Comparison of ENCODE assay signal across 2 cellular contexts in the genomic region with DNA sequence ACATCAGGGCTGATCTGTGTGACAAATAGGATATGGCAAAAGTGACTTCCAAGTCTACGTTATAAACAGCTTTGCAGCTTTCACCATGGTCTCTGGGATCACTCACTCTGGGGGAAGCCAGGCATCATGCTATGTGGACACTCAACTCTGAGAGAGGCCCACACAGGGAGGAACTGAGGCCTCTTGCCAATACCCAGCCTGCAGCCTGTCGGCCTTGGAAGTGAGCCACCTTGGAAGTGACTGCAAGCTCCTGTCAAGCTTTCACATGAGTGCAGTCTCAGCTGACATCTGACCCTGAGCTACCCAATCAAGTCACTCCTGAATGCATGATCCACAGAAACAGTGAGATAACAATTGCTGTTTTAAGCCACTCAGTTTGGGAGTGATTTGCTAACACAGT.
TF ChIP-seq lines count a peak whose summit lies in the region.

No MANE protein-coding gene starts in this region.

TF ChIP-seq in GM23338, 12 proteins besides CTCF, POLR2A, EP300 and RAD21 (continued from another document):
- TF ChIP-seq NANOG (IDR thresholded peaks at IDR 0.05; ENCODE audit: borderline replicate concordance) (no peak), JUNB (IDR thresholded peaks at IDR 0.05; ENCODE audit: unreplicated experiment) (no peak), ZNF114 (CRISPR knock-in tag; IDR thresholded peaks at IDR 0.05) (no peak), EZH2 (IDR thresholded peaks at IDR 0.05; ENCODE audit: low read depth, unreplicated experiment) (no peak), STAT1 (IDR thresholded peaks at IDR 0.05; ENCODE audit: unreplicated experiment) (no peak)
- TF ChIP-seq, protein P1, sequence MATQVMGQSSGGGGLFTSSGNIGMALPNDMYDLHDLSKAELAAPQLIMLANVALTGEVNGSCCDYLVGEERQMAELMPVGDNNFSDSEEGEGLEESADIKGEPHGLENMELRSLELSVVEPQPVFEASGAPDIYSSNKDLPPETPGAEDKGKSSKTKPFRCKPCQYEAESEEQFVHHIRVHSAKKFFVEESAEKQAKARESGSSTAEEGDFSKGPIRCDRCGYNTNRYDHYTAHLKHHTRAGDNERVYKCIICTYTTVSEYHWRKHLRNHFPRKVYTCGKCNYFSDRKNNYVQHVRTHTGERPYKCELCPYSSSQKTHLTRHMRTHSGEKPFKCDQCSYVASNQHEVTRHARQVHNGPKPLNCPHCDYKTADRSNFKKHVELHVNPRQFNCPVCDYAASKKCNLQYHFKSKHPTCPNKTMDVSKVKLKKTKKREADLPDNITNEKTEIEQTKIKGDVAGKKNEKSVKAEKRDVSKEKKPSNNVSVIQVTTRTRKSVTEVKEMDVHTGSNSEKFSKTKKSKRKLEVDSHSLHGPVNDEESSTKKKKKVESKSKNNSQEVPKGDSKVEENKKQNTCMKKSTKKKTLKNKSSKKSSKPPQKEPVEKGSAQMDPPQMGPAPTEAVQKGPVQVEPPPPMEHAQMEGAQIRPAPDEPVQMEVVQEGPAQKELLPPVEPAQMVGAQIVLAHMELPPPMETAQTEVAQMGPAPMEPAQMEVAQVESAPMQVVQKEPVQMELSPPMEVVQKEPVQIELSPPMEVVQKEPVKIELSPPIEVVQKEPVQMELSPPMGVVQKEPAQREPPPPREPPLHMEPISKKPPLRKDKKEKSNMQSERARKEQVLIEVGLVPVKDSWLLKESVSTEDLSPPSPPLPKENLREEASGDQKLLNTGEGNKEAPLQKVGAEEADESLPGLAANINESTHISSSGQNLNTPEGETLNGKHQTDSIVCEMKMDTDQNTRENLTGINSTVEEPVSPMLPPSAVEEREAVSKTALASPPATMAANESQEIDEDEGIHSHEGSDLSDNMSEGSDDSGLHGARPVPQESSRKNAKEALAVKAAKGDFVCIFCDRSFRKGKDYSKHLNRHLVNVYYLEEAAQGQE (IDR thresholded peaks at IDR 0.05; ENCODE audit: unreplicated experiment) = no peak
- TF ChIP-seq, protein P2, sequence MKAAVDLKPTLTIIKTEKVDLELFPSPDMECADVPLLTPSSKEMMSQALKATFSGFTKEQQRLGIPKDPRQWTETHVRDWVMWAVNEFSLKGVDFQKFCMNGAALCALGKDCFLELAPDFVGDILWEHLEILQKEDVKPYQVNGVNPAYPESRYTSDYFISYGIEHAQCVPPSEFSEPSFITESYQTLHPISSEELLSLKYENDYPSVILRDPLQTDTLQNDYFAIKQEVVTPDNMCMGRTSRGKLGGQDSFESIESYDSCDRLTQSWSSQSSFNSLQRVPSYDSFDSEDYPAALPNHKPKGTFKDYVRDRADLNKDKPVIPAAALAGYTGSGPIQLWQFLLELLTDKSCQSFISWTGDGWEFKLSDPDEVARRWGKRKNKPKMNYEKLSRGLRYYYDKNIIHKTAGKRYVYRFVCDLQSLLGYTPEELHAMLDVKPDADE (IDR thresholded peaks at IDR 0.05) = no peak
- TF ChIP-seq, protein P3, sequence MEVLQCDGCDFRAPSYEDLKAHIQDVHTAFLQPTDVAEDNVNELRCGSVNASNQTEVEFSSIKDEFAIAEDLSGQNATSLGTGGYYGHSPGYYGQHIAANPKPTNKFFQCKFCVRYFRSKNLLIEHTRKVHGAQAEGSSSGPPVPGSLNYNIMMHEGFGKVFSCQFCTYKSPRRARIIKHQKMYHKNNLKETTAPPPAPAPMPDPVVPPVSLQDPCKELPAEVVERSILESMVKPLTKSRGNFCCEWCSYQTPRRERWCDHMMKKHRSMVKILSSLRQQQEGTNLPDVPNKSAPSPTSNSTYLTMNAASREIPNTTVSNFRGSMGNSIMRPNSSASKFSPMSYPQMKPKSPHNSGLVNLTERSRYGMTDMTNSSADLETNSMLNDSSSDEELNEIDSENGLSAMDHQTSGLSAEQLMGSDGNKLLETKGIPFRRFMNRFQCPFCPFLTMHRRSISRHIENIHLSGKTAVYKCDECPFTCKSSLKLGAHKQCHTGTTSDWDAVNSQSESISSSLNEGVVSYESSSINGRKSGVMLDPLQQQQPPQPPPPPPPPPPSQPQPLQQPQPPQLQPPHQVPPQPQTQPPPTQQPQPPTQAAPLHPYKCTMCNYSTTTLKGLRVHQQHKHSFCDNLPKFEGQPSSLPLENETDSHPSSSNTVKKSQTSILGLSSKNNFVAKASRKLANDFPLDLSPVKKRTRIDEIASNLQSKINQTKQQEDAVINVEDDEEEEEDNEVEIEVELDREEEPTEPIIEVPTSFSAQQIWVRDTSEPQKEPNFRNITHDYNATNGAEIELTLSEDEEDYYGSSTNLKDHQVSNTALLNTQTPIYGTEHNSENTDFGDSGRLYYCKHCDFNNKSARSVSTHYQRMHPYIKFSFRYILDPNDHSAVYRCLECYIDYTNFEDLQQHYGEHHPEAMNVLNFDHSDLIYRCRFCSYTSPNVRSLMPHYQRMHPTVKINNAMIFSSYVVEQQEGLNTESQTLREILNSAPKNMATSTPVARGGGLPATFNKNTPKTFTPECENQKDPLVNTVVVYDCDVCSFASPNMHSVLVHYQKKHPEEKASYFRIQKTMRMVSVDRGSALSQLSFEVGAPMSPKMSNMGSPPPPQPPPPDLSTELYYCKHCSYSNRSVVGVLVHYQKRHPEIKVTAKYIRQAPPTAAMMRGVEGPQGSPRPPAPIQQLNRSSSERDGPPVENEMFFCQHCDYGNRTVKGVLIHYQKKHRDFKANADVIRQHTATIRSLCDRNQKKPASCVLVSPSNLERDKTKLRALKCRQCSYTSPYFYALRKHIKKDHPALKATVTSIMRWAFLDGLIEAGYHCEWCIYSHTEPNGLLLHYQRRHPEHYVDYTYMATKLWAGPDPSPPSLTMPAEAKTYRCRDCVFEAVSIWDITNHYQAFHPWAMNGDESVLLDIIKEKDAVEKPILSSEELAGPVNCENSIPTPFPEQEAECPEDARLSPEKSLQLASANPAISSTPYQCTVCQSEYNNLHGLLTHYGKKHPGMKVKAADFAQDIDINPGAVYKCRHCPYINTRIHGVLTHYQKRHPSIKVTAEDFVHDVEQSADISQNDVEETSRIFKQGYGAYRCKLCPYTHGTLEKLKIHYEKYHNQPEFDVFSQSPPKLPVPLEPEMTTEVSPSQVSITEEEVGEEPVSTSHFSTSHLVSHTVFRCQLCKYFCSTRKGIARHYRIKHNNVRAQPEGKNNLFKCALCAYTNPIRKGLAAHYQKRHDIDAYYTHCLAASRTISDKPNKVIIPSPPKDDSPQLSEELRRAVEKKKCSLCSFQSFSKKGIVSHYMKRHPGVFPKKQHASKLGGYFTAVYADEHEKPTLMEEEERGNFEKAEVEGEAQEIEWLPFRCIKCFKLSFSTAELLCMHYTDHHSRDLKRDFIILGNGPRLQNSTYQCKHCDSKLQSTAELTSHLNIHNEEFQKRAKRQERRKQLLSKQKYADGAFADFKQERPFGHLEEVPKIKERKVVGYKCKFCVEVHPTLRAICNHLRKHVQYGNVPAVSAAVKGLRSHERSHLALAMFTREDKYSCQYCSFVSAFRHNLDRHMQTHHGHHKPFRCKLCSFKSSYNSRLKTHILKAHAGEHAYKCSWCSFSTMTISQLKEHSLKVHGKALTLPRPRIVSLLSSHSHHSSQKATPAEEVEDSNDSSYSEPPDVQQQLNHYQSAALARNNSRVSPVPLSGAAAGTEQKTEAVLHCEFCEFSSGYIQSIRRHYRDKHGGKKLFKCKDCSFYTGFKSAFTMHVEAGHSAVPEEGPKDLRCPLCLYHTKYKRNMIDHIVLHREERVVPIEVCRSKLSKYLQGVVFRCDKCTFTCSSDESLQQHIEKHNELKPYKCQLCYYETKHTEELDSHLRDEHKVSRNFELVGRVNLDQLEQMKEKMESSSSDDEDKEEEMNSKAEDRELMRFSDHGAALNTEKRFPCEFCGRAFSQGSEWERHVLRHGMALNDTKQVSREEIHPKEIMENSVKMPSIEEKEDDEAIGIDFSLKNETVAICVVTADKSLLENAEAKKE (CRISPR knock-in tag; IDR thresholded peaks at IDR 0.05) = no peak

TF ChIP-seq in WTC11, 78 proteins besides CTCF, POLR2A, EP300 and RAD21 (continued from another document):
- TF ChIP-seq MXD4 (CRISPR knock-in tag; IDR thresholded peaks at IDR 0.05; ENCODE audit: borderline replicate concordance) = no peak
- no peak for TF ChIP-seq HMGA2 (CRISPR knock-in tag; IDR thresholded peaks at IDR 0.05)
- TF ChIP-seq FOXK1 (CRISPR knock-in tag; IDR thresholded peaks at IDR 0.05) = no peak
- TF ChIP-seq GABPB1 (CRISPR knock-in tag; IDR thresholded peaks at IDR 0.05) = no peak
- TF ChIP-seq SMAD3 (CRISPR knock-in tag; IDR thresholded peaks at IDR 0.05; ENCODE audit: borderline replicate concordance) = no peak
- TF ChIP-seq ZNF263 (CRISPR knock-in tag; IDR thresholded peaks at IDR 0.05; ENCODE audit: low read depth) = no peak
- TF ChIP-seq FOXP1 (CRISPR knock-in tag; IDR thresholded peaks at IDR 0.05; ENCODE audit: borderline replicate concordance) = no peak
- TF ChIP-seq TEAD1 (CRISPR knock-in tag; IDR thresholded peaks at IDR 0.05) = no peak
- TF ChIP-seq, protein P4, sequence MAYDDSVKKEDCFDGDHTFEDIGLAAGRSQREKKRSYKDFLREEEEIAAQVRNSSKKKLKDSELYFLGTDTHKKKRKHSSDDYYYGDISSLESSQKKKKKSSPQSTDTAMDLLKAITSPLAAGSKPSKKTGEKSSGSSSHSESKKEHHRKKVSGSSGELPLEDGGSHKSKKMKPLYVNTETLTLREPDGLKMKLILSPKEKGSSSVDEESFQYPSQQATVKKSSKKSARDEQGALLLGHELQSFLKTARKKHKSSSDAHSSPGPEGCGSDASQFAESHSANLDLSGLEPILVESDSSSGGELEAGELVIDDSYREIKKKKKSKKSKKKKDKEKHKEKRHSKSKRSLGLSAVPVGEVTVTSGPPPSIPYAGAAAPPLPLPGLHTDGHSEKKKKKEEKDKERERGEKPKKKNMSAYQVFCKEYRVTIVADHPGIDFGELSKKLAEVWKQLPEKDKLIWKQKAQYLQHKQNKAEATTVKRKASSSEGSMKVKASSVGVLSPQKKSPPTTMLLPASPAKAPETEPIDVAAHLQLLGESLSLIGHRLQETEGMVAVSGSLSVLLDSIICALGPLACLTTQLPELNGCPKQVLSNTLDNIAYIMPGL (CRISPR knock-in tag; IDR thresholded peaks at IDR 0.05) = no peak
- no peak for TF ChIP-seq ZBTB21 (CRISPR knock-in tag; IDR thresholded peaks at IDR 0.05; ENCODE audit: borderline replicate concordance)
- no peak for TF ChIP-seq RELA (CRISPR knock-in tag; IDR thresholded peaks at IDR 0.05; ENCODE audit: borderline replicate concordance)
- TF ChIP-seq, protein P5, sequence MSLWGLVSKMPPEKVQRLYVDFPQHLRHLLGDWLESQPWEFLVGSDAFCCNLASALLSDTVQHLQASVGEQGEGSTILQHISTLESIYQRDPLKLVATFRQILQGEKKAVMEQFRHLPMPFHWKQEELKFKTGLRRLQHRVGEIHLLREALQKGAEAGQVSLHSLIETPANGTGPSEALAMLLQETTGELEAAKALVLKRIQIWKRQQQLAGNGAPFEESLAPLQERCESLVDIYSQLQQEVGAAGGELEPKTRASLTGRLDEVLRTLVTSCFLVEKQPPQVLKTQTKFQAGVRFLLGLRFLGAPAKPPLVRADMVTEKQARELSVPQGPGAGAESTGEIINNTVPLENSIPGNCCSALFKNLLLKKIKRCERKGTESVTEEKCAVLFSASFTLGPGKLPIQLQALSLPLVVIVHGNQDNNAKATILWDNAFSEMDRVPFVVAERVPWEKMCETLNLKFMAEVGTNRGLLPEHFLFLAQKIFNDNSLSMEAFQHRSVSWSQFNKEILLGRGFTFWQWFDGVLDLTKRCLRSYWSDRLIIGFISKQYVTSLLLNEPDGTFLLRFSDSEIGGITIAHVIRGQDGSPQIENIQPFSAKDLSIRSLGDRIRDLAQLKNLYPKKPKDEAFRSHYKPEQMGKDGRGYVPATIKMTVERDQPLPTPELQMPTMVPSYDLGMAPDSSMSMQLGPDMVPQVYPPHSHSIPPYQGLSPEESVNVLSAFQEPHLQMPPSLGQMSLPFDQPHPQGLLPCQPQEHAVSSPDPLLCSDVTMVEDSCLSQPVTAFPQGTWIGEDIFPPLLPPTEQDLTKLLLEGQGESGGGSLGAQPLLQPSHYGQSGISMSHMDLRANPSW (CRISPR knock-in tag; conservative IDR thresholded peaks at IDR 0.05; ENCODE audit: low read depth) = no peak
